ENCODE assay signal across 12 cellular contexts in genomic region chr7:157520249-157520648, GRCh38.
DNase-seq lines count a peak whose midpoint lies in the region; ATAC-seq, FAIRE-seq and TF ChIP-seq lines count a peak whose summit lies in the region.
"Had no signal": no experiment of that assay in that cellular context is flagged by ENCODE, and none has a peak within 500 bp of the region (broad histone marks: within the 10 kb centered on the region; RNA-seq: fewer than 3 reads in every experiment).

No MANE protein-coding gene starts in this region.

- H3K27ac ChIP-seq in right lobe of liver (no peak overlapping the region), HepG2 (ENCODE audit: extremely low read length, insufficient read depth, low read length) (no peak overlapping the region), upper lobe of right lung (no peak overlapping the region), lower lobe of right lung (no peak overlapping the region)

- no peaks in the 10 kb centered on the region for H3K79me2 ChIP-seq in HepG2 (ENCODE audit: insufficient read depth, low read length)

- intact Hi-C loops in right lobe of liver (cut with DNase I) = no loop called here
- intact Hi-C loops in HepG2 (cut with micrococcal nuclease; ENCODE audit: unreplicated experiment) = no loop called here
- intact Hi-C loops in upper lobe of right lung (cut with DNase I) = no loop called here
- intact Hi-C loops in activated naive CD4-positive, alpha-beta T cell treated with anti-CD3 and anti-CD28 coated beads for 36 hours (cut with micrococcal nuclease) = no loop called here
- intact Hi-C loops in lower lobe of right lung (cut with DNase I) = no loop called here

- TF ChIP-seq CTCF in right lobe of liver (IDR thresholded peaks at IDR 0.05) (no peak), HepG2 (CRISPR knock-in tag; IDR thresholded peaks at IDR 0.05) (no peak), upper lobe of right lung (IDR thresholded peaks at IDR 0.05) (no peak), lower lobe of right lung (IDR thresholded peaks at IDR 0.05) (no peak)

- CTCF ChIA-PET in HepG2 (lab: Yijun Ruan, JAX; ENCODE audit: low intra/inter-chr PET ratio, low total read pairs) = no interaction called here
- CTCF ChIA-PET in activated naive CD4-positive, alpha-beta T cell treated with anti-CD3 and anti-CD28 coated beads for 36 hours (lab: Charles Lee) = no interaction called here

- in situ Hi-C loops in HepG2 (cut with HindIII; ENCODE audit: extremely low pct_ligation_motif_present, low pct_unique_long_range_greater_than_20kb) = no loop called here

- H3K4me2 ChIP-seq in HepG2 (ENCODE audit: low read depth, low read length) = no peak overlapping the region

- H3K4me3 Mint-ChIP-seq in activated naive CD4-positive, alpha-beta T cell treated with anti-CD3 and anti-CD28 coated beads for 36 hours = no peak overlapping the region

- no peak for TF ChIP-seq RAD21 in HepG2 (CRISPR knock-in tag; IDR thresholded peaks at IDR 0.05)

- H3K4me3 ChIP-seq in right lobe of liver (no peak overlapping the region), HepG2 (replicated peaks in 1 of 3; ENCODE audit: insufficient read depth in 1 of 3, low read depth in 2 of 3, low read length in 3 of 3) (no peak overlapping the region), upper lobe of right lung (no peak overlapping the region), lower lobe of right lung (no peak overlapping the region)

- no peaks in the 10 kb centered on the region for H3K27me3 Mint-ChIP-seq in activated naive CD4-positive, alpha-beta T cell treated with anti-CD3 and anti-CD28 coated beads for 36 hours (ENCODE audit: low read depth)

- TF ChIP-seq POLR2A in right lobe of liver (IDR thresholded peaks at IDR 0.05) (no peak), HepG2 (IDR thresholded peaks at IDR 0.05; ENCODE audit: insufficient read depth in 1 of 2, low read depth in 2 of 2, low read length in 2 of 2) (no peak)

- no peaks in the 10 kb centered on the region for H3K9me3 Mint-ChIP-seq in activated naive CD4-positive, alpha-beta T cell treated with anti-CD3 and anti-CD28 coated beads for 36 hours

- H3K36me3 Mint-ChIP-seq in activated naive CD4-positive, alpha-beta T cell treated with anti-CD3 and anti-CD28 coated beads for 36 hours (ENCODE audit: low read depth) = no peaks in the 10 kb centered on the region
- H3K36me3 Mint-ChIP-seq: IgD-negative memory B cell had no signal

- no peaks in the 10 kb centered on the region for H3K27me3 ChIP-seq in right lobe of liver
- H3K27me3 ChIP-seq in HepG2 (ENCODE audit: control insufficient read depth in 1 of 2, insufficient read depth in 2 of 2, low read length in 2 of 2) = peaks cover 20 to 98% of the 10 kb centered on the region in 2 experiments
- peaks cover 10% of the 10 kb centered on the region for H3K27me3 ChIP-seq in upper lobe of right lung
- H3K27me3 ChIP-seq in lower lobe of right lung (ENCODE audit: low read depth) = peaks cover 3% of the 10 kb centered on the region

- no peaks in the 10 kb centered on the region for H3K4me1 Mint-ChIP-seq in activated naive CD4-positive, alpha-beta T cell treated with anti-CD3 and anti-CD28 coated beads for 36 hours (ENCODE audit: low read depth)

- H3K36me3 ChIP-seq in right lobe of liver (no peaks in the 10 kb centered on the region), HepG2 (replicated peaks in 1 of 2; ENCODE audit: control insufficient read depth in 1 of 2, insufficient read depth in 2 of 2, low read length in 2 of 2) (no peaks in the 10 kb centered on the region), upper lobe of right lung (no peaks in the 10 kb centered on the region), lower lobe of right lung (no peaks in the 10 kb centered on the region)

- WGBS in right lobe of liver (ENCODE audit: insufficient coverage, low coverage, low lambda C conversion rate, missing lambda C conversion rate) = 80% methylated on average over 1 of the region's 8 CpGs
- 45% methylated on average over 7 of the region's 8 CpGs for WGBS in HepG2 (ENCODE audit: low lambda C conversion rate)

- TF ChIP-seq EP300 in HepG2 (IDR thresholded peaks at IDR 0.05; ENCODE audit: low read depth in 2 of 2, low read length in 2 of 2) (no peak), HepG2 (CRISPR knock-in tag; IDR thresholded peaks at IDR 0.05; ENCODE audit: borderline replicate concordance) (no peak)

- H3K27ac Mint-ChIP-seq in activated naive CD4-positive, alpha-beta T cell treated with anti-CD3 and anti-CD28 coated beads for 36 hours = no peak overlapping the region

- ATAC-seq in right lobe of liver (no peak), HepG2 (no peak), HG02870 (IDR thresholded peaks at IDR 0.05; ENCODE audit: unreplicated experiment) (peak; percentile 93), HG03575 (IDR thresholded peaks at IDR 0.05; ENCODE audit: extremely low read depth, insufficient number of reproducible peaks, low FRiP score, unreplicated experiment) (peak; percentile 96), upper lobe of right lung (no peak), lower lobe of right lung (no peak)

- FAIRE-seq in HepG2 (lab: Jason Lieb, UNC) = no peak

- no TSS peak for BruUV-seq in HepG2 (replicated peaks; lab: Mats Ljungman, UMichigan)

- no peak overlapping the region for H2AFZ ChIP-seq in HepG2 (ENCODE audit: low read length)

- no peaks in the 10 kb centered on the region for H4K20me1 ChIP-seq in HepG2 (ENCODE audit: insufficient read depth, low read length)

- H3K9ac ChIP-seq in HepG2 (ENCODE audit: insufficient read depth, low read depth, low read length) = no peak overlapping the region

- no peaks in the 10 kb centered on the region for H3K9me3 ChIP-seq in right lobe of liver
- no peaks in the 10 kb centered on the region for H3K9me3 ChIP-seq in HepG2 (ENCODE audit: low read length)
- H3K9me3 ChIP-seq in upper lobe of right lung = no peaks in the 10 kb centered on the region
- no peaks in the 10 kb centered on the region for H3K9me3 ChIP-seq in lower lobe of right lung

- DNase-seq in right lobe of liver (peak in 2 of 3 donors; percentile 22 to 23), HepG2 (ENCODE audit: low spot score) (no peak), upper lobe of right lung (peak; percentile 42), lower lobe of right lung (no peak)
- DNase-seq in activated CD4-positive, alpha-beta T cell treated with anti-CD3 and anti-CD28 coated beads for 4 hours = no peak
- no peak for DNase-seq in activated naive CD4-positive, alpha-beta T cell treated with anti-CD3 and anti-CD28 coated beads for 36 hours
- DNase-seq: NCI-H2171, SHP77 treated with DMSO at 0.1 percent for 48 hours, trophoblast cell had no signal

- POLR2A ChIA-PET in HepG2 (lab: Yijun Ruan, JAX) = no interaction called here

- no peaks in the 10 kb centered on the region for H3K4me1 ChIP-seq in right lobe of liver
- no peaks in the 10 kb centered on the region for H3K4me1 ChIP-seq in HepG2 (ENCODE audit: insufficient read depth, low read length)
- H3K4me1 ChIP-seq in upper lobe of right lung = no peaks in the 10 kb centered on the region
- H3K4me1 ChIP-seq in lower lobe of right lung = no peaks in the 10 kb centered on the region

TF ChIP-seq in HepG2, 621 proteins besides CTCF, POLR2A, EP300 and RAD21:
- TF ChIP-seq ZNF619 (CRISPR knock-in tag; IDR thresholded peaks at IDR 0.05) (no peak), ZBTB21 (CRISPR knock-in tag; IDR thresholded peaks at IDR 0.05) (no peak), SRF (IDR thresholded peaks at IDR 0.05; ENCODE audit: low read depth, low read length) (no peak), MAFK (conservative IDR thresholded peaks at IDR 0.05 in 1 of 2, IDR thresholded peaks at IDR 0.05 in 1 of 2; ENCODE audit: low read length in 2 of 2) (no peak), FOXA3 (CRISPR knock-in tag; IDR thresholded peaks at IDR 0.05) (no peak), KMT2B (CRISPR knock-in tag; IDR thresholded peaks at IDR 0.05) (no peak), HNF4A (CRISPR knock-in tag; IDR thresholded peaks at IDR 0.05) (no peak), XBP1 (CRISPR knock-in tag; IDR thresholded peaks at IDR 0.05) (no peak), SETDB1 (CRISPR knock-in tag; IDR thresholded peaks at IDR 0.05; ENCODE audit: borderline replicate concordance) (no peak), SIX4 (CRISPR knock-in tag; IDR thresholded peaks at IDR 0.05) (no peak), ZNF329 (CRISPR knock-in tag; IDR thresholded peaks at IDR 0.05; ENCODE audit: low read depth) (no peak), POGZ (CRISPR knock-in tag; IDR thresholded peaks at IDR 0.05) (no peak), ZNF569 (CRISPR knock-in tag; IDR thresholded peaks at IDR 0.05; ENCODE audit: borderline replicate concordance) (no peak), MAFG (CRISPR knock-in tag; IDR thresholded peaks at IDR 0.05) (no peak), SRSF4 (IDR thresholded peaks at IDR 0.05; ENCODE audit: low read depth, low read length, poor library complexity, severe bottlenecking) (no peak), RFX5 (IDR thresholded peaks at IDR 0.05; ENCODE audit: low read depth, low read length) (no peak), THRA (CRISPR knock-in tag; IDR thresholded peaks at IDR 0.05; ENCODE audit: borderline replicate concordance) (no peak)

Comparison
In these comparisons a context has a peak if more than half of its experiments do, and no peak if none do; other contexts are left out.
1. DNase-seq: peak in right lobe of liver (2 of 3) and upper lobe of right lung (single experiment); none in HepG2 (single experiment), activated CD4-positive, alpha-beta T cell treated with anti-CD3 and anti-CD28 coated beads for 4 hours (0 of 2), activated naive CD4-positive, alpha-beta T cell treated with anti-CD3 and anti-CD28 coated beads for 36 hours (single experiment) and lower lobe of right lung (single experiment).
2. ATAC-seq: peak in HG02870 (single experiment) and HG03575 (single experiment); none in right lobe of liver (0 of 4), HepG2 (single experiment), upper lobe of right lung (single experiment) and lower lobe of right lung (0 of 2).